8 cellular contexts compared by ENCODE assay signal in the genomic region with DNA sequence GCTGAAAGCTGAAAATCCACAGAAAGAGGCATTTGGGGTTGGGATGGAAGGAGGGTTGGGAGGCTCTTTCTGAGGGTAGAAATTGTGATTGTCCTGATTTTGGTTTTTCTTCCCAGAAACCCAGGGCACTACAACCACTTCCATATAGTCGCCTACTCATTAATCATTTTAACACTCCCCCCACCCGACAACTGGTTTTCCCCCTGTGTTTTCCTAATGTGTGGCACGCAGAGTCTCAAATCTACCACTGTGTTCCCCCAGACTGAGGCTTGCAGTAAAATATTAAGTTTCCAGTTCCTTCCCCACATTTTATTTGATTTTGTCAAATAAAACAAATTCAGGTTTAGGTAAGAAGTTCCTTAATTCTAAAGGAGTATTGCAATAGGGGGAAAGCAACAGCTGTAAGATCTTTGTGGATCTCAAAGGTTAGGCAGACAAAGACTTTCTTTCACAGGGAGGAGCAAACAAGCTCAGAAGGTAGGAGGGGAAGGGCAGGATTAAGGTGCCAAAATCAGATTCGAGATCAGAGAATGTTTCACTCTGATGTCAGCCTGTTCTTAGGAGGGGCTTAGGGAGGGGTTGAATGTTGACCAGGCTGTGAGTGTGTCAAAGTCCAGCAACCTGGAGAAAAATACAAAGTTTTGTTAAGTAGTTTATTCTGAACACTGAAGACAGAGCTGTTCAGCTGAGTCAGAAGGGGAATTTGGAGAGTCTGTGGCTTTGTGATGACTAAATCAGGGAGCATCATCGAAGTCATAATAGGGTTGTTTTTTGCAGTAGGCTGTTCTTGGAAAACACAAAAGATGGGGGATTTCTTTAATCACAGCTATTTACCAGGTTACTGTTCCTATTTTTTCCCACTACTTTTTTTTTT. TPM values are rescaled to one million over a fixed set of nuclear protein-coding genes. Genes with fewer than 3 reads are reported as not detected.
DNase-seq lines count a peak whose midpoint lies in the region; ATAC-seq, FAIRE-seq and TF ChIP-seq lines count a peak whose summit lies in the region.

No MANE protein-coding gene starts in this region.

- TF ChIP-seq EP300 in HepG2 (IDR thresholded peaks at IDR 0.05; ENCODE audit: low read depth in 2 of 2, low read length in 2 of 2), result peak in 1 of 2 experiments; percentile 86; a peak in 2 of 4 replicates
- peak; percentile 85 for TF ChIP-seq EP300 in HepG2 (CRISPR knock-in tag; IDR thresholded peaks at IDR 0.05; ENCODE audit: borderline replicate concordance)

- BruUV-seq in HepG2 (replicated peaks; lab: Mats Ljungman, UMichigan), result no TSS peak

- TF ChIP-seq CTCF in GM12864 (IDR thresholded peaks at IDR 0.05; ENCODE audit: low read depth, low read length, missing control alignments), result no peak
- no peak for TF ChIP-seq CTCF in KMS-11 (conservative IDR thresholded peaks at IDR 0.05; ENCODE audit: low read depth, low read length)
- TF ChIP-seq CTCF in HepG2 (CRISPR knock-in tag; IDR thresholded peaks at IDR 0.05), result no peak
- TF ChIP-seq CTCF in type B pancreatic cell (conservative IDR thresholded peaks at IDR 0.05), result no peak

- no peak for TF ChIP-seq RAD21 in HepG2 (CRISPR knock-in tag; IDR thresholded peaks at IDR 0.05)

- peak overlapping the region; percentile 99 for H3K4me2 ChIP-seq in KMS-11
- H3K4me2 ChIP-seq in HepG2 (ENCODE audit: low read depth, low read length), result peak overlapping the region; percentile 90

- H3K9ac ChIP-seq in KMS-11 (peak overlapping the region; percentile 98), HepG2 (ENCODE audit: insufficient read depth, low read depth, low read length) (peak overlapping the region; percentile 7)

- H3K4me3 ChIP-seq in GM12864 (ENCODE audit: low read depth, low read length) (peak overlapping the region; percentile 47), KMS-11 (IDR thresholded peaks at IDR 0.05; ENCODE audit: insufficient read depth, low read depth, low read length) (no peak overlapping the region), HepG2 (replicated peaks in 1 of 3; ENCODE audit: insufficient read depth in 1 of 3, low read depth in 2 of 3, low read length in 3 of 3) (peak overlapping the region in 2 of 3 experiments; percentile 5 to 26; a peak in 1 of 6 replicates)

- no peaks in the 10 kb centered on the region for H3K9me3 ChIP-seq in HepG2 (ENCODE audit: low read length)

- H3K4me1 ChIP-seq in KMS-11 (ENCODE audit: low read depth, poor library complexity, severe bottlenecking) (peaks cover 79% of the 10 kb centered on the region), HepG2 (ENCODE audit: insufficient read depth, low read length) (peaks cover 88% of the 10 kb centered on the region)

- H3K27ac ChIP-seq in KMS-11 (peak overlapping the region; percentile 98), HepG2 (ENCODE audit: extremely low read length, insufficient read depth, low read length) (peak overlapping the region; percentile 49)

- DNase-seq in GM12864 (ENCODE audit: low read depth) (peak; percentile 74), HepG2 (ENCODE audit: low spot score) (peak; percentile 87), type B pancreatic cell (ENCODE audit: extremely low spot score, unreplicated experiment) (no peak), SK-N-DZ (ENCODE audit: low spot score) (no peak), 8988T (no peak)
- DNase-seq in activated naive CD8-positive, alpha-beta T cell treated with anti-CD3 and anti-CD28 coated beads for 36 hours, result peak; percentile 60

- H4K20me1 ChIP-seq in KMS-11 (ENCODE audit: insufficient read depth) (peaks cover 16% of the 10 kb centered on the region; the same call in 1 of the 2 replicates), HepG2 (ENCODE audit: insufficient read depth, low read length) (0 out of 2 replicates have a peak, but pooled peaks cover 4% of the 10 kb centered on the region)

- H3K4me3 Mint-ChIP-seq in activated naive CD8-positive, alpha-beta T cell treated with anti-CD3 and anti-CD28 coated beads for 36 hours, result peak overlapping the region; percentile 94
- H3K4me3 Mint-ChIP-seq in type B pancreatic cell, result peak overlapping the region; percentile 18

- TF ChIP-seq POLR2A in HepG2 (IDR thresholded peaks at IDR 0.05; ENCODE audit: insufficient read depth in 1 of 2, low read depth in 2 of 2, low read length in 2 of 2), result no peak

- FAIRE-seq in HepG2 (lab: Jason Lieb, UNC), result peak; percentile 94

- H3K36me3 ChIP-seq in KMS-11 (ENCODE audit: insufficient read depth), result peaks cover 32% of the 10 kb centered on the region; the same call in 1 of the 2 replicates
- peaks cover 0 to 6% of the 10 kb centered on the region in 2 experiments; a peak in 3 of 5 replicates for H3K36me3 ChIP-seq in HepG2 (replicated peaks in 1 of 2; ENCODE audit: control insufficient read depth in 1 of 2, insufficient read depth in 2 of 2, low read length in 2 of 2)

- peak overlapping the region; percentile 99 for H3K27ac Mint-ChIP-seq in activated naive CD8-positive, alpha-beta T cell treated with anti-CD3 and anti-CD28 coated beads for 36 hours
- H3K27ac Mint-ChIP-seq in type B pancreatic cell, result peak overlapping the region; percentile 84

- H3K27me3 ChIP-seq in KMS-11 (ENCODE audit: insufficient read depth, low read depth) (no peaks in the 10 kb centered on the region), HepG2 (ENCODE audit: control insufficient read depth in 1 of 2, insufficient read depth in 2 of 2, low read length in 2 of 2) (peaks cover 0 to 3% of the 10 kb centered on the region in 2 experiments; a peak in 1 of 5 replicates)

- H3K27me3 Mint-ChIP-seq in activated naive CD8-positive, alpha-beta T cell treated with anti-CD3 and anti-CD28 coated beads for 36 hours, result peaks cover 3% of the 10 kb centered on the region
- no peaks in the 10 kb centered on the region for H3K27me3 Mint-ChIP-seq in type B pancreatic cell

- no peak overlapping the region for H2AFZ ChIP-seq in KMS-11 (ENCODE audit: low read depth)
- H2AFZ ChIP-seq in HepG2 (ENCODE audit: low read length), result no peak overlapping the region

- WGBS in HepG2 (ENCODE audit: low lambda C conversion rate), result 30% methylated on average over 5 of the region's 5 CpGs

- intact Hi-C loops in HepG2 (cut with micrococcal nuclease; ENCODE audit: unreplicated experiment), result no loop called here

- POLR2A ChIA-PET in HepG2 (lab: Yijun Ruan, JAX), result interaction anchor here (0.9 to 1.8 kb wide), 4 partner anchors 9 to 418 kb away, joined by 3 to 9 read pairs (median 4); partner anchors contain the start of genes ARMC5 and RUSF1

- peaks cover 65% of the 10 kb centered on the region for H3K4me1 Mint-ChIP-seq in activated naive CD8-positive, alpha-beta T cell treated with anti-CD3 and anti-CD28 coated beads for 36 hours
- H3K4me1 Mint-ChIP-seq in type B pancreatic cell (ENCODE audit: unreplicated experiment), result peaks cover 30% of the 10 kb centered on the region

- in situ Hi-C loops in HepG2 (cut with HindIII; ENCODE audit: extremely low pct_ligation_motif_present, low pct_unique_long_range_greater_than_20kb), result loop anchor here (10.0 kb wide), 2 partner anchors 422 to 882 kb away; partner anchors contain the start of gene ARMC5

- ATAC-seq in GM21737 (IDR thresholded peaks at IDR 0.05; ENCODE audit: unreplicated experiment) (peak; percentile 58), HepG2 (peak; percentile 28)

- H3K9me3 Mint-ChIP-seq in activated naive CD8-positive, alpha-beta T cell treated with anti-CD3 and anti-CD28 coated beads for 36 hours, result peaks cover 7% of the 10 kb centered on the region
- H3K9me3 Mint-ChIP-seq in type B pancreatic cell, result no peaks in the 10 kb centered on the region

- peaks cover 86% of the 10 kb centered on the region for H3K79me2 ChIP-seq in KMS-11 (ENCODE audit: insufficient read depth, low read depth)
- H3K79me2 ChIP-seq in HepG2 (ENCODE audit: insufficient read depth, low read length), result peaks cover 84% of the 10 kb centered on the region

- CTCF ChIA-PET in HepG2 (lab: Yijun Ruan, JAX; ENCODE audit: low intra/inter-chr PET ratio, low total read pairs), result no interaction called here

- peaks cover 79% of the 10 kb centered on the region for H3K36me3 Mint-ChIP-seq in activated naive CD8-positive, alpha-beta T cell treated with anti-CD3 and anti-CD28 coated beads for 36 hours
- peaks cover 31% of the 10 kb centered on the region for H3K36me3 Mint-ChIP-seq in type B pancreatic cell

TF ChIP-seq in HepG2, 621 proteins besides CTCF, POLR2A, EP300 and RAD21 (continues in another document):
- TF ChIP-seq ZSCAN29 (CRISPR knock-in tag; conservative IDR thresholded peaks at IDR 0.05) (0 out of 2 replicates have a peak, but pooled peaks have one; percentile 60), SNRNP70 (IDR thresholded peaks at IDR 0.05; ENCODE audit: low read depth, low read length) (no peak)

RNA-seq across cellular contexts. Expression of gene ZNF267, which starts 3.6 kb away (rescaled TPM):
- 10 to 100 TPM; 82.2 to 85.6 TPM for total RNA-seq in activated naive CD8-positive, alpha-beta T cell treated with anti-CD3 and anti-CD28 coated beads for 36 hours
- total RNA-seq in HepG2 (2016; rRNA removed; fragmentation: Illumina TruSeq; extraction: Trizol) (30.0 and 42.4 TPM in 2 replicates), type B pancreatic cell (ENCODE audit: low replicate concordance) (15.8 and 16.3 TPM in 2 replicates)
- 4.5 and 5.7 TPM in 2 replicates for total RNA-seq in HepG2 (2016; cell fraction: cytosol; rRNA removed; fragmentation: Illumina TruSeq; extraction: Trizol; ENCODE audit: low read depth)
- total RNA-seq in HepG2 (2016; cell fraction: insoluble cytoplasmic fraction; rRNA removed; fragmentation: Illumina TruSeq; extraction: Trizol), result 30.7 and 43.3 TPM in 2 replicates
- total RNA-seq in HepG2 (2016; cell fraction: membrane; rRNA removed; fragmentation: Illumina TruSeq; extraction: Trizol), result 13.3 and 16.9 TPM in 2 replicates
- 42.2 and 42.5 TPM in 2 replicates for total RNA-seq in HepG2 (2016; cell fraction: nucleus; rRNA removed; fragmentation: Illumina TruSeq; extraction: Trizol)
- polyA plus RNA-seq in HepG2 (2011; rRNA removed), result 3.0 and 3.1 TPM in 2 replicates
- 1.4 and 2.0 TPM in 2 replicates for polyA plus RNA-seq in HepG2 (2011; cell fraction: cytosol; rRNA removed)
- 3.2 and 3.3 TPM in 2 replicates for polyA plus RNA-seq in HepG2 (2011; cell fraction: nucleus; rRNA removed)
- 6.3 and 7.1 TPM in 2 replicates for polyA plus RNA-seq in HepG2 (2012)
- polyA plus RNA-seq in HepG2 (2016; cell fraction: cytosol; fragmentation: Illumina TruSeq; extraction: Trizol; ENCODE audit: low read depth), result 1.0 and 1.2 TPM in 2 replicates
- 22.9 and 26.2 TPM in 2 replicates for polyA plus RNA-seq in HepG2 (2016; cell fraction: insoluble cytoplasmic fraction; fragmentation: Illumina TruSeq; extraction: Trizol; ENCODE audit: low read depth)
- 3.2 and 3.4 TPM in 2 replicates for polyA plus RNA-seq in HepG2 (2016; cell fraction: membrane; fragmentation: Illumina TruSeq; extraction: Trizol; ENCODE audit: low read depth)
- polyA plus RNA-seq in HepG2 (2016; cell fraction: nucleus; fragmentation: Illumina TruSeq; extraction: Trizol; ENCODE audit: insufficient read depth, low read depth), result 15.0 and 18.6 TPM in 2 replicates
- 6.5 and 9.1 TPM in 2 replicates for polyA minus RNA-seq in HepG2 (2011; rRNA and poly(A)+ RNA removed; ENCODE audit: low replicate concordance)
- polyA minus RNA-seq in HepG2 (2011; cell fraction: cytosol; rRNA and poly(A)+ RNA removed), result 6.2 and 8.1 TPM in 2 replicates
- polyA minus RNA-seq in HepG2 (2011; cell fraction: nucleus; rRNA and poly(A)+ RNA removed), result 40.3 and 44.5 TPM in 2 replicates
- polyA plus RNA-seq in SK-N-DZ (2014; cell fraction: cytosol; rRNA removed), result 5.0 and 6.2 TPM in 2 replicates
- polyA plus RNA-seq in SK-N-DZ (2014; cell fraction: nucleus; rRNA removed), result 3.8 and 4.4 TPM in 2 replicates

Comparison
In these comparisons a context has a peak if more than half of its experiments do, and no peak if none do; other contexts are left out.
1. DNase-seq: peak in GM12864 (single experiment), activated naive CD8-positive, alpha-beta T cell treated with anti-CD3 and anti-CD28 coated beads for 36 hours (single experiment) and HepG2 (single experiment); none in type B pancreatic cell (single experiment), SK-N-DZ (single experiment) and 8988T (single experiment).